ENCODE assay signal across 18 cellular contexts in the genomic region with DNA sequence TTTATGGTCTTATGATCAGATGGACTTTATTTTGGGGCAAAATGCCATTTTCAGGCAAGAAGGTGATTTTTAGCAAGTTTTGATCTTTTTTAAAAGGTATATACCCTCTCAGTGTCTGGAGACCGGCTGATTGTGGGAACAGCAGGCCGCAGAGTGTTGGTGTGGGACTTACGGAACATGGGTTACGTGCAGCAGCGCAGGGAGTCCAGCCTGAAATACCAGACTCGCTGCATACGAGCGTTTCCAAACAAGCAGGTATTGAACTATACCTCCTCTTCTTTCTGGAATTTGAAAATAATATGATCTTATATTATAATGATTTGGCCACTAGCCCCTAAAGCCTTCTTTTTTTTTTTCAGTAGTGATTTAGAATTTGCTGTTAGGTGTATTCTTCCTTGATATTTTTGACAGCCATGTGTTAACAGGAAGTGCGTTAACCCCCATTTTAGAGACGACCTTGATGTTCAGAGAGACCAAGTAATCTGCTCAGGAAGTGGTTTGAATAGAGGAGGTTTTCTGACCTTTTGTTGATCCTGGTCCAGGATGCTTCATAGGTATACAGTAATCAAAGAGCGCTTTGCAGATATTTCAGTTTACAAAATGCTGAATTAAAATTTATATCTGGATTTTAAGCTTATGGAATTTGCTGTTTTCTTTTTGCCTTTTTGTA. TPM values are rescaled to one million over a fixed set of nuclear protein-coding genes. Genes with fewer than 3 reads are reported as not detected.
DNase-seq lines count a peak whose midpoint lies in the region; ATAC-seq, FAIRE-seq and TF ChIP-seq lines count a peak whose summit lies in the region.
"Had no signal": no experiment of that assay in that cellular context is flagged by ENCODE, and none has a peak within 500 bp of the region (broad histone marks: within the 10 kb centered on the region; RNA-seq: fewer than 3 reads in every experiment).

No MANE protein-coding gene starts in this region.

- H3K9me3 Mint-ChIP-seq in activated CD4-positive, alpha-beta T cell treated with anti-CD3 and anti-CD28 coated beads for 36 hours (ENCODE audit: low read depth) = peaks cover 4% of the 10 kb centered on the region
- H3K9me3 Mint-ChIP-seq in activated T-helper 1 cell treated with anti-CD3 and anti-CD28 coated beads, Interleukin-12 subunit alpha, Interleukin-12 subunit beta, Interleukin-2, Interleukin-4 antibody, amounts not matched to agents 30 ng/mL and 10 ng/mL and 1 ng/mL, durations not matched to agents 14 hours and 24 hours and 36 hours = no peaks in the 10 kb centered on the region
- no peaks in the 10 kb centered on the region for H3K9me3 Mint-ChIP-seq in naive thymus-derived CD4-positive, alpha-beta T cell
- no peaks in the 10 kb centered on the region for H3K9me3 Mint-ChIP-seq in glutamatergic neuron (ENCODE audit: unreplicated experiment)

- H3K4me3 ChIP-seq in naive thymus-derived CD4-positive, alpha-beta T cell (ENCODE audit: low read length) = peak overlapping the region; percentile 25
- H3K4me3 ChIP-seq: SJCRH30, vagina had no signal

- DNase-seq in activated CD4-positive, alpha-beta T cell treated with anti-CD3 and anti-CD28 coated beads for 36 hours = peak; percentile 33
- no peak for DNase-seq in activated CD4-positive, alpha-beta T cell treated with anti-CD3 and anti-CD28 coated beads, Interleukin-2, amount 50 U/mL, for 1 hour
- DNase-seq in KBM-7 = peak; percentile 14
- DNase-seq in activated T-helper 1 cell treated with anti-CD3 and anti-CD28 coated beads, Interleukin-12 subunit alpha, Interleukin-12 subunit beta, Interleukin-2, Interleukin-4 antibody, amounts not matched to agents 30 ng/mL and 10 ng/mL and 1 ng/mL, durations not matched to agents 14 hours and 24 hours and 36 hours (ENCODE audit: low spot score) = no peak
- peak in 7 of 9 donors; percentile 49 to 80 (median 73) for DNase-seq in naive thymus-derived CD4-positive, alpha-beta T cell
- DNase-seq in HTR-8/SVneo (ENCODE audit: insufficient read length, low spot score) = no peak
- DNase-seq in glutamatergic neuron = no peak
- DNase-seq: effector CD4-positive, alpha-beta T cell; EL; mammary epithelial cell; NCI-H146; SJCRH30 had no signal

- peak overlapping the region; percentile 46 for H3K27ac ChIP-seq in naive thymus-derived CD4-positive, alpha-beta T cell (ENCODE audit: low read depth, low read length)
- H3K27ac ChIP-seq: KMS-11, SJCRH30, vagina had no signal

- CTCF ChIA-PET in activated CD4-positive, alpha-beta T cell treated with anti-CD3 and anti-CD28 coated beads for 36 hours (lab: Charles Lee) = interaction anchor here (0.7 kb wide), 1 partner anchor 596 kb away, joined by 3 read pairs; no protein-coding TSS in a partner anchor
- CTCF ChIA-PET in naive thymus-derived CD4-positive, alpha-beta T cell (lab: Charles Lee) = interaction anchor here (1.0 to 1.1 kb wide), 2 partner anchors 13 to 87 kb away, joined by 3 to 5 read pairs; no protein-coding TSS in a partner anchor

- H3K27me3 Mint-ChIP-seq in activated CD4-positive, alpha-beta T cell treated with anti-CD3 and anti-CD28 coated beads for 36 hours = no peaks in the 10 kb centered on the region
- H3K27me3 Mint-ChIP-seq in activated T-helper 1 cell treated with anti-CD3 and anti-CD28 coated beads, Interleukin-12 subunit alpha, Interleukin-12 subunit beta, Interleukin-2, Interleukin-4 antibody, amounts not matched to agents 30 ng/mL and 10 ng/mL and 1 ng/mL, durations not matched to agents 14 hours and 24 hours and 36 hours (ENCODE audit: insufficient read depth) = no peaks in the 10 kb centered on the region
- no peaks in the 10 kb centered on the region for H3K27me3 Mint-ChIP-seq in naive thymus-derived CD4-positive, alpha-beta T cell
- H3K27me3 Mint-ChIP-seq in glutamatergic neuron (ENCODE audit: unreplicated experiment) = no peaks in the 10 kb centered on the region

- H3K4me3 Mint-ChIP-seq in activated CD4-positive, alpha-beta T cell treated with anti-CD3 and anti-CD28 coated beads for 36 hours = peak overlapping the region; percentile 29
- H3K4me3 Mint-ChIP-seq in activated T-helper 1 cell treated with anti-CD3 and anti-CD28 coated beads, Interleukin-12 subunit alpha, Interleukin-12 subunit beta, Interleukin-2, Interleukin-4 antibody, amounts not matched to agents 30 ng/mL and 10 ng/mL and 1 ng/mL, durations not matched to agents 14 hours and 24 hours and 36 hours = peak overlapping the region; percentile 61
- H3K4me3 Mint-ChIP-seq in naive thymus-derived CD4-positive, alpha-beta T cell = peak overlapping the region; percentile 59 to 93 (median 71)
- H3K4me3 Mint-ChIP-seq in glutamatergic neuron (ENCODE audit: unreplicated experiment) = no peak overlapping the region

- H3K27ac Mint-ChIP-seq in activated CD4-positive, alpha-beta T cell treated with anti-CD3 and anti-CD28 coated beads for 36 hours = peak overlapping the region; percentile 59
- peak overlapping the region; percentile 86 for H3K27ac Mint-ChIP-seq in activated T-helper 1 cell treated with anti-CD3 and anti-CD28 coated beads, Interleukin-12 subunit alpha, Interleukin-12 subunit beta, Interleukin-2, Interleukin-4 antibody, amounts not matched to agents 30 ng/mL and 10 ng/mL and 1 ng/mL, durations not matched to agents 14 hours and 24 hours and 36 hours
- H3K27ac Mint-ChIP-seq in naive thymus-derived CD4-positive, alpha-beta T cell = peak overlapping the region; percentile 73 to 90 (median 78)
- H3K27ac Mint-ChIP-seq in glutamatergic neuron (ENCODE audit: unreplicated experiment) = no peak overlapping the region

- peak; percentile 74 for ATAC-seq in activated CD4-positive, alpha-beta T cell treated with anti-CD3 and anti-CD28 coated beads for 36 hours
- peak; percentile 93 for ATAC-seq in naive thymus-derived CD4-positive, alpha-beta T cell
- ATAC-seq in esophagus mucosa = no peak

- no peaks in the 10 kb centered on the region for H3K27me3 ChIP-seq in naive thymus-derived CD4-positive, alpha-beta T cell (ENCODE audit: control insufficient read depth in 2 of 2, insufficient read depth in 2 of 2, low read length in 2 of 2)
- H3K27me3 ChIP-seq: SJCRH30, vagina had no signal

- no peak for FAIRE-seq in HTR-8/SVneo (lab: Jason Lieb, UNC)
- FAIRE-seq: keratinocyte had no signal

- peaks cover 31 to 55% (median 42%) of the 10 kb centered on the region in 3 experiments for H3K36me3 ChIP-seq in naive thymus-derived CD4-positive, alpha-beta T cell (ENCODE audit: control insufficient read depth in 2 of 3, insufficient read depth in 3 of 3, low read length in 3 of 3)

- no peaks in the 10 kb centered on the region for H3K9me3 ChIP-seq in naive thymus-derived CD4-positive, alpha-beta T cell (ENCODE audit: control insufficient read depth in 2 of 3, low read length in 3 of 3)
- H3K9me3 ChIP-seq: SJCRH30, vagina had no signal

- H3K36me3 Mint-ChIP-seq in activated CD4-positive, alpha-beta T cell treated with anti-CD3 and anti-CD28 coated beads for 36 hours (ENCODE audit: low read depth) = peaks cover 84% of the 10 kb centered on the region
- H3K36me3 Mint-ChIP-seq in activated T-helper 1 cell treated with anti-CD3 and anti-CD28 coated beads, Interleukin-12 subunit alpha, Interleukin-12 subunit beta, Interleukin-2, Interleukin-4 antibody, amounts not matched to agents 30 ng/mL and 10 ng/mL and 1 ng/mL, durations not matched to agents 14 hours and 24 hours and 36 hours (ENCODE audit: low read depth) = peaks cover 55% of the 10 kb centered on the region
- peaks cover 7 to 55% (median 47%) of the 10 kb centered on the region in 5 donors for H3K36me3 Mint-ChIP-seq in naive thymus-derived CD4-positive, alpha-beta T cell
- no peaks in the 10 kb centered on the region for H3K36me3 Mint-ChIP-seq in glutamatergic neuron (ENCODE audit: unreplicated experiment)

- intact Hi-C loops in activated CD4-positive, alpha-beta T cell treated with anti-CD3 and anti-CD28 coated beads for 36 hours (cut with DNase I, micrococcal nuclease) = no loop called here
- intact Hi-C loops in activated T-helper 1 cell treated with anti-CD3 and anti-CD28 coated beads, Interleukin-12 subunit alpha, Interleukin-12 subunit beta, Interleukin-2, Interleukin-4 antibody, amounts not matched to agents 30 ng/mL and 10 ng/mL and 1 ng/mL, durations not matched to agents 14 hours and 24 hours and 36 hours (cut with micrococcal nuclease) = no loop called here
- intact Hi-C loops in naive thymus-derived CD4-positive, alpha-beta T cell (cut with micrococcal nuclease) = loop anchor here in 1 of 2 donors (1.0 kb wide), 1 partner anchor 81 kb away; no protein-coding TSS in a partner anchor

- H3K4me1 Mint-ChIP-seq in activated CD4-positive, alpha-beta T cell treated with anti-CD3 and anti-CD28 coated beads for 36 hours = peaks cover 69% of the 10 kb centered on the region
- H3K4me1 Mint-ChIP-seq in activated T-helper 1 cell treated with anti-CD3 and anti-CD28 coated beads, Interleukin-12 subunit alpha, Interleukin-12 subunit beta, Interleukin-2, Interleukin-4 antibody, amounts not matched to agents 30 ng/mL and 10 ng/mL and 1 ng/mL, durations not matched to agents 14 hours and 24 hours and 36 hours (ENCODE audit: low read depth) = peaks cover 78% of the 10 kb centered on the region
- H3K4me1 Mint-ChIP-seq in naive thymus-derived CD4-positive, alpha-beta T cell = peaks cover 33 to 87% (median 78%) of the 10 kb centered on the region in 7 donors
- peaks cover 6% of the 10 kb centered on the region for H3K4me1 Mint-ChIP-seq in glutamatergic neuron (ENCODE audit: low read depth, unreplicated experiment)

- POLR2A ChIA-PET in activated CD4-positive, alpha-beta T cell treated with anti-CD3 and anti-CD28 coated beads for 36 hours (lab: Charles Lee) = no interaction called here
- POLR2A ChIA-PET in naive thymus-derived CD4-positive, alpha-beta T cell (lab: Charles Lee) = interaction anchor here (0.6 to 4.3 kb wide), 4 partner anchors 10 to 197 kb away, joined by 3 to 16 read pairs (median 3); no protein-coding TSS in a partner anchor

- H3K4me1 ChIP-seq in naive thymus-derived CD4-positive, alpha-beta T cell (ENCODE audit: control insufficient read depth in 2 of 2, insufficient read depth in 2 of 2, low read length in 2 of 2) = peaks cover 40 to 58% of the 10 kb centered on the region in 2 donors
- H3K4me1 ChIP-seq: SJCRH30 had no signal

- in situ Hi-C loops in KBM-7 (cut with MboI; ENCODE audit: low pct_unique_long_range_greater_than_20kb, low sequenced_read_pairs) = no loop called here

- no peak for TF ChIP-seq CTCF in glutamatergic neuron (IDR thresholded peaks at IDR 0.05; ENCODE audit: partially characterized antibody, unreplicated experiment)

RNA-seq across cellular contexts. Expression of a gene that starts 6.2 kb away (rescaled TPM):
- total RNA-seq in activated CD4-positive, alpha-beta T cell treated with anti-CD3 and anti-CD28 coated beads for 36 hours = 100 to 1,000 TPM; 230 to 242 TPM
- 197 and 201 TPM in 2 replicates for total RNA-seq in activated T-helper 1 cell treated with anti-CD3 and anti-CD28 coated beads, Interleukin-12 subunit alpha, Interleukin-12 subunit beta, Interleukin-2, Interleukin-4 antibody, amounts not matched to agents 30 ng/mL and 10 ng/mL and 1 ng/mL, durations not matched to agents 14 hours and 24 hours and 36 hours
- 100 to 1,000 TPM in 3 of 5 experiments, 10 to 100 TPM in 2; 91.4 to 195 (median 171) TPM for total RNA-seq in naive thymus-derived CD4-positive, alpha-beta T cell
- polyA plus RNA-seq in naive thymus-derived CD4-positive, alpha-beta T cell = 100 to 1,000 TPM; 230 to 255 TPM
- total RNA-seq in esophagus mucosa = 65.2 TPM
- total RNA-seq in glutamatergic neuron (ENCODE audit: unreplicated experiment) = 81.1 TPM

RNA-seq across cellular contexts. Expression of a gene that starts 12.5 kb away (rescaled TPM):
- under 1 TPM; 0.18 to 0.28 TPM for total RNA-seq in activated CD4-positive, alpha-beta T cell treated with anti-CD3 and anti-CD28 coated beads for 36 hours
- not detected in 2 replicates for total RNA-seq in activated T-helper 1 cell treated with anti-CD3 and anti-CD28 coated beads, Interleukin-12 subunit alpha, Interleukin-12 subunit beta, Interleukin-2, Interleukin-4 antibody, amounts not matched to agents 30 ng/mL and 10 ng/mL and 1 ng/mL, durations not matched to agents 14 hours and 24 hours and 36 hours
- total RNA-seq in naive thymus-derived CD4-positive, alpha-beta T cell = not detected
- polyA plus RNA-seq in naive thymus-derived CD4-positive, alpha-beta T cell = under 1 TPM; 0.14 to 0.24 TPM
- total RNA-seq in esophagus mucosa = not detected
- not detected for total RNA-seq in glutamatergic neuron (ENCODE audit: unreplicated experiment)
- total RNA-seq: cardiac septum, mammary epithelial cell, SJCRH30, vagina had no signal
- polyA plus RNA-seq: keratinocyte, mammary epithelial cell, neural cell had no signal

RNA-seq across cellular contexts. Expression of a gene that starts 24.7 kb away (rescaled TPM):
- not detected for total RNA-seq in activated CD4-positive, alpha-beta T cell treated with anti-CD3 and anti-CD28 coated beads for 36 hours
- not detected in 2 replicates for total RNA-seq in activated T-helper 1 cell treated with anti-CD3 and anti-CD28 coated beads, Interleukin-12 subunit alpha, Interleukin-12 subunit beta, Interleukin-2, Interleukin-4 antibody, amounts not matched to agents 30 ng/mL and 10 ng/mL and 1 ng/mL, durations not matched to agents 14 hours and 24 hours and 36 hours
- not detected for total RNA-seq in naive thymus-derived CD4-positive, alpha-beta T cell
- not detected for polyA plus RNA-seq in naive thymus-derived CD4-positive, alpha-beta T cell
- total RNA-seq in esophagus mucosa = not detected
- not detected for total RNA-seq in glutamatergic neuron (ENCODE audit: unreplicated experiment)
- total RNA-seq: cardiac septum, vagina had no signal
- polyA plus RNA-seq: keratinocyte, mammary epithelial cell, neural cell had no signal

Comparison
In these comparisons a context has a peak if more than half of its experiments do, and no peak if none do; other contexts are left out.
1. DNase-seq: peak in activated CD4-positive, alpha-beta T cell treated with anti-CD3 and anti-CD28 coated beads for 36 hours (single experiment), KBM-7 (single experiment) and naive thymus-derived CD4-positive, alpha-beta T cell (7 of 9); none in activated CD4-positive, alpha-beta T cell treated with anti-CD3 and anti-CD28 coated beads, Interleukin-2, amount 50 U/mL, for 1 hour (single experiment), activated T-helper 1 cell treated with anti-CD3 and anti-CD28 coated beads, Interleukin-12 subunit alpha, Interleukin-12 subunit beta, Interleukin-2, Interleukin-4 antibody, amounts not matched to agents 30 ng/mL and 10 ng/mL and 1 ng/mL, durations not matched to agents 14 hours and 24 hours and 36 hours (single experiment), HTR-8/SVneo (single experiment) and glutamatergic neuron (single experiment).